Comparison of ENCODE assay signal across 11 cellular contexts in the genomic region with DNA sequence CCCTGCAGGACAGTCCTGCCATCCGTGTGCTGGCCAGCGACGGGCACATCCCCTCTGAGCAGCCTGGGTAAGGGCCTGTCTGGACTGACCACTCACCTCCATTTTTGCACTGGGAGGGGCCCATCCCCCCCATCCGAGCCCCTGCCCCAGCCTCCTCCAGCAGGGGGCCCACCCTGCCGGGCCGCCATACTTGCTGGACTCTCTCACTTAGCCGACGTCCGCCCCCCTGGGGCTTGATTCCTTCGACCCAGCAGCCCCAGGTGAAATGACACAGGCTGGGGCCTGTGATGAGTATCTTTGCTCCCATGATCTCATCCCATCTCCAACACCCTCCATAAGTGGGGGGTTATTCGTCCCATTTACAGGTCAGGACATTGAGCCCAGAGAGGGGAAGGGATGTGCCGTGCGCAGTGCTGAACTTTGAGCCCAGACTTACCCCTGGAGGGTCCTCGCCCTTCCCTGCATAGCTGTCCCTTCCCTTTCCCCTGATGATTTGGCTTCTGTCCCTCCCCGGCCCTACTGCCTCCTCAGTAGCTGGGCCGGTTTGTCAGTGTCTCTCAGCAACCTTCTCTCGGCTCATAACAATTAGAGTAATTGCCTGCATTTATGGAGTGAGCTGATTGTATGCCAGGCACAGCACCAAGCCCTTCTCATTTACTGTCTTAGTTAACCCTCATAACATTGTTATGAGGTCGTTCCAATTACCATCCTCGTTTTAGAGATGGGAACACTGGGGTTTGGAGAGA. TPM values are rescaled to one million over a fixed set of nuclear protein-coding genes. Genes with fewer than 3 reads are reported as not detected.
A peak's percentile ranks its signal among the peaks of the same experiment; 100 is the strongest.
DNase-seq lines count a peak whose midpoint lies in the region; ATAC-seq, FAIRE-seq and TF ChIP-seq lines count a peak whose summit lies in the region.
"Had no signal": no experiment of that assay in that cellular context is flagged by ENCODE, and none has a peak within 500 bp of the region (broad histone marks: within the 10 kb centered on the region; RNA-seq: fewer than 3 reads in every experiment).

No MANE protein-coding gene starts in this region.

- no peaks in the 10 kb centered on the region for H4K20me1 ChIP-seq in K562 (replicated peaks; ENCODE audit: control insufficient read depth, insufficient read depth, low read length)

- H3K4me3 Mint-ChIP-seq in progenitor cell of endocrine pancreas (ENCODE audit: low read depth), result no peak overlapping the region
- no peak overlapping the region for H3K4me3 Mint-ChIP-seq in activated T-helper 2 cell treated with anti-CD3 and anti-CD28 coated beads, Interferon-gamma antibody, Interleukin-2, Interleukin-4, amounts not matched to agents 10 μg/mL and 5 μg/mL and 100 μg/mL, durations not matched to agents 14 hours and 24 hours and 36 hours (ENCODE audit: low read depth)

- H3K27ac ChIP-seq in K562 (ENCODE audit: extremely low read depth, low read depth, low read length), result no peak overlapping the region

- no peak overlapping the region for H3K4me2 ChIP-seq in K562 (ENCODE audit: insufficient read depth, low read length)

- H3K4me1 Mint-ChIP-seq in progenitor cell of endocrine pancreas (ENCODE audit: low read depth), result no peaks in the 10 kb centered on the region
- peaks cover 10% of the 10 kb centered on the region for H3K4me1 Mint-ChIP-seq in activated T-helper 2 cell treated with anti-CD3 and anti-CD28 coated beads, Interferon-gamma antibody, Interleukin-2, Interleukin-4, amounts not matched to agents 10 μg/mL and 5 μg/mL and 100 μg/mL, durations not matched to agents 14 hours and 24 hours and 36 hours (ENCODE audit: low read depth)

- peaks cover 0 to 13% of the 10 kb centered on the region in 2 experiments; a peak in 2 of 5 replicates for H3K27me3 ChIP-seq in K562 (ENCODE audit: control insufficient read depth in 2 of 2, insufficient read depth in 2 of 2, low read length in 2 of 2)

- H3K36me3 ChIP-seq in K562 (ENCODE audit: control insufficient read depth, insufficient read depth, low read length), result no peaks in the 10 kb centered on the region

- no peak for TF ChIP-seq RAD21 in K562 (CRISPR knock-in tag; conservative IDR thresholded peaks at IDR 0.05 in 1 of 2, IDR thresholded peaks at IDR 0.05 in 1 of 2)

- no peak for TF ChIP-seq POLR2A in K562 (conservative IDR thresholded peaks at IDR 0.05)

- intact Hi-C loops in K562 (cut with micrococcal nuclease), result no loop called here
- intact Hi-C loops in activated T-helper 2 cell treated with anti-CD3 and anti-CD28 coated beads, Interferon-gamma antibody, Interleukin-2, Interleukin-4, amounts not matched to agents 10 μg/mL and 5 μg/mL and 100 μg/mL, durations not matched to agents 14 hours and 24 hours and 36 hours (cut with micrococcal nuclease), result no loop called here

- H3K4me1 ChIP-seq in K562 (replicated peaks in 1 of 2; ENCODE audit: control insufficient read depth in 2 of 2, insufficient read depth in 2 of 2, low read length in 2 of 2), result peaks cover 6 to 30% of the 10 kb centered on the region in 2 experiments; a peak in 3 of 5 replicates

- no peaks in the 10 kb centered on the region for H3K9me1 ChIP-seq in K562 (ENCODE audit: control insufficient read depth, insufficient read depth, low read length)

- ATAC-seq in K562, result no peak
- no peak for ATAC-seq in GM18907 (IDR thresholded peaks at IDR 0.05; ENCODE audit: unreplicated experiment)
- no peak for ATAC-seq in HG03280 (IDR thresholded peaks at IDR 0.05; ENCODE audit: unreplicated experiment)

- FAIRE-seq in K562 (lab: Jason Lieb, UNC), result no peak
- FAIRE-seq: colon had no signal

- peak overlapping the region; percentile 63 for H2AFZ ChIP-seq in K562 (ENCODE audit: low read depth, low read length)

- no peaks in the 10 kb centered on the region for H3K36me3 Mint-ChIP-seq in progenitor cell of endocrine pancreas (ENCODE audit: insufficient read depth)
- H3K36me3 Mint-ChIP-seq in activated T-helper 2 cell treated with anti-CD3 and anti-CD28 coated beads, Interferon-gamma antibody, Interleukin-2, Interleukin-4, amounts not matched to agents 10 μg/mL and 5 μg/mL and 100 μg/mL, durations not matched to agents 14 hours and 24 hours and 36 hours (ENCODE audit: low read depth), result no peaks in the 10 kb centered on the region

- CTCF ChIA-PET in K562 (lab: Yijun Ruan, JAX; ENCODE audit: low intra/inter-chr PET ratio), result no interaction called here

- no peaks in the 10 kb centered on the region for H3K9me3 ChIP-seq in K562 (replicated peaks; ENCODE audit: control insufficient read depth, insufficient read depth, low read depth, low read length)

- peak overlapping the region in 1 of 2 experiments; percentile 17; a peak in 1 of 4 replicates for H3K9ac ChIP-seq in K562 (ENCODE audit: insufficient read depth in 1 of 2, low read depth in 2 of 2, low read length in 2 of 2)

- peak overlapping the region; percentile 52 for H3K27ac Mint-ChIP-seq in progenitor cell of endocrine pancreas
- no peak overlapping the region for H3K27ac Mint-ChIP-seq in activated T-helper 2 cell treated with anti-CD3 and anti-CD28 coated beads, Interferon-gamma antibody, Interleukin-2, Interleukin-4, amounts not matched to agents 10 μg/mL and 5 μg/mL and 100 μg/mL, durations not matched to agents 14 hours and 24 hours and 36 hours

- no peaks in the 10 kb centered on the region for H3K79me2 ChIP-seq in K562 (ENCODE audit: control insufficient read depth, insufficient read depth, low read length)

- peaks cover 24% of the 10 kb centered on the region for H3K27me3 Mint-ChIP-seq in progenitor cell of endocrine pancreas
- peaks cover 2% of the 10 kb centered on the region for H3K27me3 Mint-ChIP-seq in activated T-helper 2 cell treated with anti-CD3 and anti-CD28 coated beads, Interferon-gamma antibody, Interleukin-2, Interleukin-4, amounts not matched to agents 10 μg/mL and 5 μg/mL and 100 μg/mL, durations not matched to agents 14 hours and 24 hours and 36 hours (ENCODE audit: low read depth)

- POLR2A ChIA-PET in K562 (lab: Yijun Ruan, JAX), result interaction anchor here (1.2 kb wide), 1 partner anchor 14 kb away, joined by 3 read pairs; no protein-coding TSS in a partner anchor

- 29% methylated on average over 18 of the region's 19 CpGs for WGBS in K562 (ENCODE audit: insufficient coverage, low coverage, missing lambda C conversion rate)

- TF ChIP-seq EP300 in K562 (IDR thresholded peaks at IDR 0.05; ENCODE audit: low read length), result no peak

- no TSS peak for BruUV-seq in K562 (replicated peaks; lab: Mats Ljungman, UMichigan)

- DNase-seq in LNCaP clone FGC (ENCODE audit: low read depth) (peak; percentile 52), K562 (ENCODE audit: extremely low read depth in 1 of 4, low spot score in 3 of 4) (peak in 2 of 4 experiments; percentile 41 to 49), progenitor cell of endocrine pancreas (ENCODE audit: low spot score, unreplicated experiment) (no peak)
- no peak for DNase-seq in activated T-helper 2 cell treated with anti-CD3 and anti-CD28 coated beads, Interferon-gamma antibody, Interleukin-2, Interleukin-4, amounts not matched to agents 10 μg/mL and 5 μg/mL and 100 μg/mL, durations not matched to agents 14 hours and 24 hours and 36 hours (ENCODE audit: low spot score)
- DNase-seq: DND-41, MM.1S, OCI-M1 had no signal

- no peaks in the 10 kb centered on the region for H3K9me3 Mint-ChIP-seq in progenitor cell of endocrine pancreas (ENCODE audit: low read depth)
- H3K9me3 Mint-ChIP-seq in activated T-helper 2 cell treated with anti-CD3 and anti-CD28 coated beads, Interferon-gamma antibody, Interleukin-2, Interleukin-4, amounts not matched to agents 10 μg/mL and 5 μg/mL and 100 μg/mL, durations not matched to agents 14 hours and 24 hours and 36 hours, result no peaks in the 10 kb centered on the region

- H3K4me3 ChIP-seq in LNCaP clone FGC (ENCODE audit: low read depth, low read length), result no peak overlapping the region
- no peak overlapping the region for H3K4me3 ChIP-seq in K562

- in situ Hi-C loops in K562 (cut with MboI), result no loop called here

- TF ChIP-seq CTCF in LNCaP clone FGC (IDR thresholded peaks at IDR 0.05; ENCODE audit: control insufficient read depth, extremely low read depth, insufficient read depth) (no peak), K562 (IDR thresholded peaks at IDR 0.05 in 2 of 3, conservative IDR thresholded peaks at IDR 0.05 in 1 of 3; ENCODE audit: insufficient read depth in 2 of 3, low read depth in 1 of 3, low read length in 3 of 3) (no peak), progenitor cell of endocrine pancreas (IDR thresholded peaks at IDR 0.05; ENCODE audit: unreplicated experiment) (no peak)

RNA-seq across cellular contexts. Expression of a gene that starts 4.2 kb away (rescaled TPM):
- total RNA-seq in K562 (2011; cell fraction: chromatin; rRNA removed; ENCODE audit: low replicate concordance), result not detected in 2 replicates
- 0.17 TPM in 1 of 2 replicates, not detected in the other for total RNA-seq in K562 (2011; cell fraction: nucleolus; rRNA removed)
- not detected in 2 replicates for total RNA-seq in K562 (2011; cell fraction: nucleoplasm; rRNA removed)
- not detected in 2 replicates for total RNA-seq in K562 (2014; rRNA removed)
- total RNA-seq in K562 (2014; rRNA removed; fragmentation: Illumina TruSeq; extraction: Trizol), result not detected in 2 replicates
- total RNA-seq in K562 (2015; rRNA removed; fragmentation: Illumina TruSeq; extraction: Trizol), result not detected in 2 replicates
- total RNA-seq in K562 (2021), result not detected in 2 replicates
- not detected in 2 replicates for polyA plus RNA-seq in K562 (2011; rRNA removed)
- polyA plus RNA-seq in K562 (2011; cell fraction: cytosol; rRNA removed), result not detected in 2 replicates
- not detected in 2 replicates for polyA plus RNA-seq in K562 (2011; cell fraction: nucleus; rRNA removed)
- not detected in 2 replicates for polyA plus RNA-seq in K562 (2012)
- not detected in 2 replicates for polyA plus RNA-seq in K562 (2014; fragmentation: Illumina TruSeq; extraction: Trizol)
- not detected for polyA plus RNA-seq in K562 (2014; fragmentation: Nextera tagmentation; extraction: Ambion mirVana)
- not detected in 2 replicates for polyA plus RNA-seq in K562 (2014; rRNA removed)
- not detected in 2 replicates for polyA minus RNA-seq in K562 (2011; rRNA and poly(A)+ RNA removed)
- not detected in 2 replicates for polyA minus RNA-seq in K562 (2011; cell fraction: cytosol; rRNA and poly(A)+ RNA removed)
- not detected in 2 replicates for polyA minus RNA-seq in K562 (2011; cell fraction: nucleus; rRNA and poly(A)+ RNA removed)
- not detected in 2 replicates for total RNA-seq in progenitor cell of endocrine pancreas
- total RNA-seq in activated T-helper 2 cell treated with anti-CD3 and anti-CD28 coated beads, Interferon-gamma antibody, Interleukin-2, Interleukin-4, amounts not matched to agents 10 μg/mL and 5 μg/mL and 100 μg/mL, durations not matched to agents 14 hours and 24 hours and 36 hours, result 0.32 TPM in 1 of 2 replicates, not detected in the other

RNA-seq across cellular contexts. Expression of a gene that starts 9.6 kb away (rescaled TPM):
- total RNA-seq in K562 (2011; cell fraction: chromatin; rRNA removed; ENCODE audit: low replicate concordance), result not detected in 2 replicates
- not detected in 2 replicates for total RNA-seq in K562 (2011; cell fraction: nucleolus; rRNA removed)
- total RNA-seq in K562 (2011; cell fraction: nucleoplasm; rRNA removed), result not detected in 2 replicates
- total RNA-seq in K562 (2014; rRNA removed) (not detected in 2 replicates), K562 (2014; rRNA removed; fragmentation: Illumina TruSeq; extraction: Trizol) (not detected in 2 replicates), K562 (2015; rRNA removed; fragmentation: Illumina TruSeq; extraction: Trizol) (not detected in 2 replicates), K562 (2021) (not detected in 2 replicates), progenitor cell of endocrine pancreas (not detected in 2 replicates)
- polyA plus RNA-seq in K562 (2011; rRNA removed) (not detected in 2 replicates), K562 (2014; fragmentation: Illumina TruSeq; extraction: Trizol) (not detected in 2 replicates), K562 (2014; fragmentation: Nextera tagmentation; extraction: Ambion mirVana) (not detected), K562 (2014; rRNA removed) (not detected in 2 replicates)
- 0.04 TPM in 1 of 2 replicates, not detected in the other for polyA plus RNA-seq in K562 (2011; cell fraction: cytosol; rRNA removed)
- polyA plus RNA-seq in K562 (2011; cell fraction: nucleus; rRNA removed), result 0.04 TPM in 1 of 2 replicates, not detected in the other
- not detected in 2 replicates for polyA plus RNA-seq in K562 (2012)
- not detected in 2 replicates for polyA minus RNA-seq in K562 (2011; rRNA and poly(A)+ RNA removed)
- polyA minus RNA-seq in K562 (2011; cell fraction: cytosol; rRNA and poly(A)+ RNA removed), result not detected in 2 replicates
- polyA minus RNA-seq in K562 (2011; cell fraction: nucleus; rRNA and poly(A)+ RNA removed), result not detected in 2 replicates
- 0.16 TPM in 1 of 2 replicates, not detected in the other for total RNA-seq in activated T-helper 2 cell treated with anti-CD3 and anti-CD28 coated beads, Interferon-gamma antibody, Interleukin-2, Interleukin-4, amounts not matched to agents 10 μg/mL and 5 μg/mL and 100 μg/mL, durations not matched to agents 14 hours and 24 hours and 36 hours
- total RNA-seq: H4 had no signal

RNA-seq across cellular contexts. Expression of a gene that starts 26.2 kb away (rescaled TPM):
- total RNA-seq in K562 (2011; cell fraction: chromatin; rRNA removed; ENCODE audit: low replicate concordance), result 107 and 242 TPM in 2 replicates
- 124 and 125 TPM in 2 replicates for total RNA-seq in K562 (2011; cell fraction: nucleolus; rRNA removed)
- 82.4 and 89.4 TPM in 2 replicates for total RNA-seq in K562 (2011; cell fraction: nucleoplasm; rRNA removed)
- total RNA-seq in K562 (2014; rRNA removed), result 34.9 and 35.9 TPM in 2 replicates
- 18.2 and 19.3 TPM in 2 replicates for total RNA-seq in K562 (2014; rRNA removed; fragmentation: Illumina TruSeq; extraction: Trizol)
- total RNA-seq in K562 (2015; rRNA removed; fragmentation: Illumina TruSeq; extraction: Trizol), result 24.9 and 25.5 TPM in 2 replicates
- 36.9 and 38.3 TPM in 2 replicates for total RNA-seq in K562 (2021)
- polyA plus RNA-seq in K562 (2011; rRNA removed), result 61.5 and 68.0 TPM in 2 replicates
- 45.9 and 75.1 TPM in 2 replicates for polyA plus RNA-seq in K562 (2011; cell fraction: cytosol; rRNA removed)
- 426 and 551 TPM in 2 replicates for polyA plus RNA-seq in K562 (2011; cell fraction: nucleus; rRNA removed)
- 42.4 and 44.3 TPM in 2 replicates for polyA plus RNA-seq in K562 (2012)
- polyA plus RNA-seq in K562 (2014; fragmentation: Illumina TruSeq; extraction: Trizol), result 43.2 and 49.7 TPM in 2 replicates
- polyA plus RNA-seq in K562 (2014; fragmentation: Nextera tagmentation; extraction: Ambion mirVana), result under 1 TPM; 0.68 to 0.88 TPM
- 60.9 and 62.5 TPM in 2 replicates for polyA plus RNA-seq in K562 (2014; rRNA removed)
- polyA minus RNA-seq in K562 (2011; rRNA and poly(A)+ RNA removed), result 23.1 and 27.7 TPM in 2 replicates
- 13.6 and 16.5 TPM in 2 replicates for polyA minus RNA-seq in K562 (2011; cell fraction: cytosol; rRNA and poly(A)+ RNA removed)
- polyA minus RNA-seq in K562 (2011; cell fraction: nucleus; rRNA and poly(A)+ RNA removed), result 38.5 and 48.7 TPM in 2 replicates
- total RNA-seq in progenitor cell of endocrine pancreas, result 37.3 and 39.8 TPM in 2 replicates
- total RNA-seq in activated T-helper 2 cell treated with anti-CD3 and anti-CD28 coated beads, Interferon-gamma antibody, Interleukin-2, Interleukin-4, amounts not matched to agents 10 μg/mL and 5 μg/mL and 100 μg/mL, durations not matched to agents 14 hours and 24 hours and 36 hours, result 45.5 and 47.7 TPM in 2 replicates

RNA-seq across cellular contexts. Expression of a gene that starts 34.9 kb away (rescaled TPM):
- 52.2 and 176 TPM in 2 replicates for total RNA-seq in K562 (2011; cell fraction: chromatin; rRNA removed; ENCODE audit: low replicate concordance)
- total RNA-seq in K562 (2011; cell fraction: nucleolus; rRNA removed), result 117 and 118 TPM in 2 replicates
- total RNA-seq in K562 (2011; cell fraction: nucleoplasm; rRNA removed), result 62.6 and 63.9 TPM in 2 replicates
- total RNA-seq in K562 (2014; rRNA removed) (22.7 and 25.4 TPM in 2 replicates), K562 (2014; rRNA removed; fragmentation: Illumina TruSeq; extraction: Trizol) (9.2 and 13.8 TPM in 2 replicates), K562 (2015; rRNA removed; fragmentation: Illumina TruSeq; extraction: Trizol) (22.5 and 24.8 TPM in 2 replicates), K562 (2021) (108 and 112 TPM in 2 replicates), progenitor cell of endocrine pancreas (70.9 and 72.4 TPM in 2 replicates)
- polyA plus RNA-seq in K562 (2011; rRNA removed) (17.2 and 21.5 TPM in 2 replicates), K562 (2014; fragmentation: Illumina TruSeq; extraction: Trizol) (63.0 and 74.3 TPM in 2 replicates), K562 (2014; fragmentation: Nextera tagmentation; extraction: Ambion mirVana) (1 to 10 TPM; 1.5 to 2.4 TPM), K562 (2014; rRNA removed) (32.6 and 41.5 TPM in 2 replicates)
- 16.6 and 23.4 TPM in 2 replicates for polyA plus RNA-seq in K562 (2011; cell fraction: cytosol; rRNA removed)
- 82.8 and 107 TPM in 2 replicates for polyA plus RNA-seq in K562 (2011; cell fraction: nucleus; rRNA removed)
- 62.3 and 74.3 TPM in 2 replicates for polyA plus RNA-seq in K562 (2012)
- polyA minus RNA-seq in K562 (2011; rRNA and poly(A)+ RNA removed), result 13.5 and 19.1 TPM in 2 replicates
- 39.6 and 42.3 TPM in 2 replicates for polyA minus RNA-seq in K562 (2011; cell fraction: cytosol; rRNA and poly(A)+ RNA removed)
- 24.8 and 30.3 TPM in 2 replicates for polyA minus RNA-seq in K562 (2011; cell fraction: nucleus; rRNA and poly(A)+ RNA removed)
- 261 and 266 TPM in 2 replicates for total RNA-seq in activated T-helper 2 cell treated with anti-CD3 and anti-CD28 coated beads, Interferon-gamma antibody, Interleukin-2, Interleukin-4, amounts not matched to agents 10 μg/mL and 5 μg/mL and 100 μg/mL, durations not matched to agents 14 hours and 24 hours and 36 hours

RNA-seq across cellular contexts. Expression of a gene that starts 56.4 kb away (rescaled TPM):
- 69.8 and 124 TPM in 2 replicates for total RNA-seq in K562 (2011; cell fraction: chromatin; rRNA removed; ENCODE audit: low replicate concordance)
- 114 and 116 TPM in 2 replicates for total RNA-seq in K562 (2011; cell fraction: nucleolus; rRNA removed)
- total RNA-seq in K562 (2011; cell fraction: nucleoplasm; rRNA removed), result 109 and 111 TPM in 2 replicates
- total RNA-seq in K562 (2014; rRNA removed) (15.2 and 23.5 TPM in 2 replicates), K562 (2014; rRNA removed; fragmentation: Illumina TruSeq; extraction: Trizol) (16.0 and 17.0 TPM in 2 replicates), K562 (2015; rRNA removed; fragmentation: Illumina TruSeq; extraction: Trizol) (20.0 and 20.1 TPM in 2 replicates), K562 (2021) (40.9 and 44.6 TPM in 2 replicates), progenitor cell of endocrine pancreas (60.0 and 63.0 TPM in 2 replicates)
- polyA plus RNA-seq in K562 (2011; rRNA removed) (40.2 and 90.8 TPM in 2 replicates), K562 (2014; fragmentation: Illumina TruSeq; extraction: Trizol) (53.7 and 61.1 TPM in 2 replicates), K562 (2014; fragmentation: Nextera tagmentation; extraction: Ambion mirVana) (10 to 100 TPM in 1 of 2 experiments, 1 to 10 TPM in 1; 5.9 to 11.2 TPM), K562 (2014; rRNA removed) (28.1 and 40.0 TPM in 2 replicates)
- 101 and 104 TPM in 2 replicates for polyA plus RNA-seq in K562 (2011; cell fraction: cytosol; rRNA removed)
- 78.5 and 87.1 TPM in 2 replicates for polyA plus RNA-seq in K562 (2011; cell fraction: nucleus; rRNA removed)
- polyA plus RNA-seq in K562 (2012), result 44.8 and 53.4 TPM in 2 replicates
- polyA minus RNA-seq in K562 (2011; rRNA and poly(A)+ RNA removed), result 44.2 and 47.1 TPM in 2 replicates
- 29.1 and 32.0 TPM in 2 replicates for polyA minus RNA-seq in K562 (2011; cell fraction: cytosol; rRNA and poly(A)+ RNA removed)
- polyA minus RNA-seq in K562 (2011; cell fraction: nucleus; rRNA and poly(A)+ RNA removed), result 20.1 and 28.2 TPM in 2 replicates
- 85.0 and 90.6 TPM in 2 replicates for total RNA-seq in activated T-helper 2 cell treated with anti-CD3 and anti-CD28 coated beads, Interferon-gamma antibody, Interleukin-2, Interleukin-4, amounts not matched to agents 10 μg/mL and 5 μg/mL and 100 μg/mL, durations not matched to agents 14 hours and 24 hours and 36 hours
